29 cellular contexts compared by ENCODE assay signal in genomic region chr18:37499913-37500312, GRCh38.
DNase-seq lines count a peak whose midpoint lies in the region; ATAC-seq, FAIRE-seq and TF ChIP-seq lines count a peak whose summit lies in the region.
"Had no signal": no experiment of that assay in that cellular context is flagged by ENCODE, and none has a peak within 500 bp of the region (broad histone marks: within the 10 kb centered on the region; RNA-seq: fewer than 3 reads in every experiment).

No MANE protein-coding gene starts in this region.

- CTCF ChIA-PET in HepG2 (lab: Yijun Ruan, JAX; ENCODE audit: low intra/inter-chr PET ratio, low total read pairs), result no interaction called here

- ATAC-seq in HepG2, result no peak

- peaks cover 23% of the 10 kb centered on the region for H3K4me1 Mint-ChIP-seq in glutamatergic neuron (ENCODE audit: low read depth, unreplicated experiment)
- H3K4me1 Mint-ChIP-seq: CD14-positive monocyte; CD4-positive, alpha-beta memory T cell; CD4-positive, CD25-positive, alpha-beta regulatory T cell; CD8-positive, alpha-beta memory T cell had no signal

- no peaks in the 10 kb centered on the region for H4K20me1 ChIP-seq in HepG2 (ENCODE audit: insufficient read depth, low read length)
- H4K20me1 ChIP-seq: BLaER1 had no signal

- no peak for TF ChIP-seq EP300 in HepG2 (IDR thresholded peaks at IDR 0.05; ENCODE audit: low read depth in 2 of 2, low read length in 2 of 2)
- TF ChIP-seq EP300 in HepG2 (CRISPR knock-in tag; IDR thresholded peaks at IDR 0.05; ENCODE audit: borderline replicate concordance), result no peak

- H2AFZ ChIP-seq in HepG2 (ENCODE audit: low read length), result no peak overlapping the region

- H3K4me1 ChIP-seq in HepG2 (ENCODE audit: insufficient read depth, low read length), result no peaks in the 10 kb centered on the region
- H3K4me1 ChIP-seq: BLaER1 had no signal

- H3K36me3 ChIP-seq in HepG2 (replicated peaks in 1 of 2; ENCODE audit: control insufficient read depth in 1 of 2, insufficient read depth in 2 of 2, low read length in 2 of 2), result no peaks in the 10 kb centered on the region
- H3K36me3 ChIP-seq: BE2C, BLaER1 had no signal

- H3K36me3 Mint-ChIP-seq in glutamatergic neuron (ENCODE audit: unreplicated experiment), result peaks cover 4% of the 10 kb centered on the region
- H3K36me3 Mint-ChIP-seq: CD14-positive monocyte; CD4-positive, alpha-beta memory T cell; CD4-positive, CD25-positive, alpha-beta regulatory T cell; CD8-positive, alpha-beta memory T cell had no signal

- intact Hi-C loops in HepG2 (cut with micrococcal nuclease; ENCODE audit: unreplicated experiment), result no loop called here

- BruUV-seq in HepG2 (replicated peaks; lab: Mats Ljungman, UMichigan), result no TSS peak

- TF ChIP-seq CTCF in glutamatergic neuron (IDR thresholded peaks at IDR 0.05; ENCODE audit: partially characterized antibody, unreplicated experiment), result no peak
- no peak for TF ChIP-seq CTCF in HepG2 (CRISPR knock-in tag; IDR thresholded peaks at IDR 0.05)

- peak overlapping the region; percentile 82 for H3K27ac Mint-ChIP-seq in glutamatergic neuron (ENCODE audit: unreplicated experiment)
- H3K27ac Mint-ChIP-seq: CD14-positive monocyte; CD4-positive, CD25-positive, alpha-beta regulatory T cell; CD8-positive, alpha-beta memory T cell had no signal

- peaks cover 16% of the 10 kb centered on the region for H3K9me3 Mint-ChIP-seq in glutamatergic neuron (ENCODE audit: unreplicated experiment)

- 31% methylated on average over 9 of the region's 10 CpGs for WGBS in HepG2 (ENCODE audit: low lambda C conversion rate)

- H3K79me2 ChIP-seq in HepG2 (ENCODE audit: insufficient read depth, low read length), result no peaks in the 10 kb centered on the region

- no peak overlapping the region for H3K4me3 Mint-ChIP-seq in glutamatergic neuron (ENCODE audit: unreplicated experiment)
- H3K4me3 Mint-ChIP-seq: CD14-positive monocyte; CD4-positive, alpha-beta memory T cell; CD4-positive, CD25-positive, alpha-beta regulatory T cell; CD8-positive, alpha-beta memory T cell had no signal

- no peak for TF ChIP-seq POLR2A in HepG2 (IDR thresholded peaks at IDR 0.05; ENCODE audit: insufficient read depth in 1 of 2, low read depth in 2 of 2, low read length in 2 of 2)

- POLR2A ChIA-PET in HepG2 (lab: Yijun Ruan, JAX), result no interaction called here

- H3K27ac ChIP-seq in HepG2 (ENCODE audit: extremely low read length, insufficient read depth, low read length), result no peak overlapping the region
- H3K27ac ChIP-seq: BLaER1 had no signal

- peaks cover 13% of the 10 kb centered on the region for H3K27me3 Mint-ChIP-seq in glutamatergic neuron (ENCODE audit: unreplicated experiment)
- H3K27me3 Mint-ChIP-seq: CD4-positive, CD25-positive, alpha-beta regulatory T cell had no signal

- no peak overlapping the region for H3K4me3 ChIP-seq in HepG2 (replicated peaks in 1 of 3; ENCODE audit: insufficient read depth in 1 of 3, low read depth in 2 of 3, low read length in 3 of 3)
- H3K4me3 ChIP-seq: BLaER1 had no signal

- in situ Hi-C loops in G401 (cut with HindIII; ENCODE audit: low sequenced_read_pairs) (no loop called here), HepG2 (cut with HindIII; ENCODE audit: extremely low pct_ligation_motif_present, low pct_unique_long_range_greater_than_20kb) (loop anchor here (25.0 kb wide), 1 partner anchor 563 kb away; no protein-coding TSS in a partner anchor)

- TF ChIP-seq RAD21 in HepG2 (CRISPR knock-in tag; IDR thresholded peaks at IDR 0.05), result no peak

- H3K9me3 ChIP-seq in HepG2 (ENCODE audit: low read length), result no peaks in the 10 kb centered on the region
- H3K9me3 ChIP-seq: BE2C, BLaER1 had no signal

- H3K4me2 ChIP-seq in HepG2 (ENCODE audit: low read depth, low read length), result no peak overlapping the region
- H3K4me2 ChIP-seq: BLaER1 had no signal

- peaks cover 3 to 31% of the 10 kb centered on the region in 2 experiments; a peak in 2 of 5 replicates for H3K27me3 ChIP-seq in HepG2 (ENCODE audit: control insufficient read depth in 1 of 2, insufficient read depth in 2 of 2, low read length in 2 of 2)
- H3K27me3 ChIP-seq: BE2C, BLaER1 had no signal

- no peak overlapping the region for H3K9ac ChIP-seq in HepG2 (ENCODE audit: insufficient read depth, low read depth, low read length)
- H3K9ac ChIP-seq: BLaER1 had no signal

- FAIRE-seq in HepG2 (lab: Jason Lieb, UNC), result no peak
- FAIRE-seq in HTR-8/SVneo (lab: Jason Lieb, UNC), result no peak
- FAIRE-seq: A204.1, G401.6, GM12891, GM19239 had no signal

- DNase-seq in G401 (ENCODE audit: low spot score) (peak; percentile 43), NCI-H69 (lab: John Stamatoyannopoulos, UW) (peak; percentile 45), cerebellum (ENCODE audit: low spot score) (peak; percentile 39), glutamatergic neuron (no peak), HepG2 (ENCODE audit: low spot score) (no peak), SIG-M5 treated with dmso at 0.1 percent for 504 hours (lab: John Stamatoyannopoulos, UW; ENCODE audit: unreplicated experiment) (no peak), HTR-8/SVneo (ENCODE audit: insufficient read length, low spot score) (no peak)
- no peak for DNase-seq in activated CD8-positive, alpha-beta memory T cell treated with anti-CD3 and anti-CD28 coated beads, Interleukin-2, amount 50 U/mL, for 4 hours
- DNase-seq: 8988T; ACHN; BE2C; C1 segment of cervical spinal cord; CD4-positive, alpha-beta memory T cell; CD4-positive, CD25-positive, alpha-beta regulatory T cell; CD8-positive, alpha-beta memory T cell; COR-L47; DMS 273 treated with DMSO at 0.1 percent for 48 hours; DMS153; DMS53; DMS79; DND-41; EL; GF-D8 had no signal

TF ChIP-seq in HepG2, 621 proteins besides CTCF, POLR2A, EP300 and RAD21:
- TF ChIP-seq TEAD2 (CRISPR knock-in tag; IDR thresholded peaks at IDR 0.05) (no peak), SUZ12 (IDR thresholded peaks at IDR 0.05; ENCODE audit: low read depth, low read length) (no peak), ZFP1 (CRISPR knock-in tag; IDR thresholded peaks at IDR 0.05) (no peak), ZNF781 (CRISPR knock-in tag; IDR thresholded peaks at IDR 0.05; ENCODE audit: borderline replicate concordance, not compliant biosample characterization) (no peak), NCOA1 (CRISPR knock-in tag; IDR thresholded peaks at IDR 0.05) (no peak)

Comparison
In these comparisons a context has a peak if more than half of its experiments do, and no peak if none do; other contexts are left out.
1. DNase-seq: peak in G401 (single experiment), NCI-H69 (single experiment) and cerebellum (single experiment); none in glutamatergic neuron (single experiment), HepG2 (single experiment), SIG-M5 treated with dmso at 0.1 percent for 504 hours (single experiment), HTR-8/SVneo (single experiment) and activated CD8-positive, alpha-beta memory T cell treated with anti-CD3 and anti-CD28 coated beads, Interleukin-2, amount 50 U/mL, for 4 hours (single experiment).